Comparison of ENCODE assay signal across 21 cellular contexts in the genomic region with DNA sequence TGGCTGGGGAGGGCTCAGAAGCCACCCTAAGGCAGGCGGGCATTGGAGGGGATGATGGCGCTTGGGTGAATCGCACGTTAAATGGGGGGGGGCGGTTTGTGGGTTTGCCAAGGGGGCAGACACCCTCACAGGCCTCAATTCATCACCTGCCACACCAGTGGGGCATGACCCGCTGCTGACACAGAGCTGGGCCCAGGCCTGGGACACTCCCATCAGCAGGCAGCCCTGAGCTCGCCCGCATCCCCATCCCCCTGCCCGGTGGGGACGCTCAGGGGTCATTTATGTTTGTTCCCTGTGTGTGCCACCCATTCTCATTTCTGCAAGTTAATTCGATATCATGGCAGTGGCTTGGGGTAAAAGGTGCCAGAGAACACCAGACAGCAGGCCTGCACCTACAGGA.
DNase-seq lines count a peak whose midpoint lies in the region; ATAC-seq, FAIRE-seq and TF ChIP-seq lines count a peak whose summit lies in the region.
"Had no signal": no experiment of that assay in that cellular context is flagged by ENCODE, and none has a peak within 500 bp of the region (broad histone marks: within the 10 kb centered on the region; RNA-seq: fewer than 3 reads in every experiment).

No MANE protein-coding gene starts in this region.

- H3K36me3 ChIP-seq in BLaER1 treated with 17β-estradiol and CSF1 and Interleukin-3, amounts not matched to agents 10 nM and 100 nM = no peaks in the 10 kb centered on the region
- H3K36me3 ChIP-seq in kidney (ENCODE audit: control insufficient read depth in 1 of 2, insufficient read depth in 2 of 2, low read length in 2 of 2) = no peaks in the 10 kb centered on the region

- DNase-seq in left cardiac atrium (peak; percentile 2), cardiac septum (ENCODE audit: low spot score) (no peak), kidney (peak; percentile 55), LoVo (ENCODE audit: low spot score) (no peak), A172 (ENCODE audit: low spot score) (no peak), HuH-7.5 (ENCODE audit: low spot score) (no peak)
- DNase-seq: 8988T; CD4-positive, alpha-beta T cell; CD8-positive, alpha-beta memory T cell; DMS 273 treated with DMSO at 0.1 percent for 48 hours; DMS79; EL; GDM1; GM23248; H7; HCEC 1CT had no signal

- H3K4me2 ChIP-seq in BLaER1 treated with 17β-estradiol and CSF1 and Interleukin-3, amounts not matched to agents 10 nM and 100 nM = peak overlapping the region in 9 of 11 experiments; percentile 33 to 92 (median 79); a peak in 18 of 22 replicates

- no peak for TF ChIP-seq CTCF in kidney (IDR thresholded peaks at IDR 0.05; ENCODE audit: borderline replicate concordance, extremely low read depth, insufficient read depth)

- no peak for ATAC-seq in left cardiac atrium
- ATAC-seq: GM12878 had no signal

- intact Hi-C loops in left cardiac atrium (cut with DNase I) = no loop called here
- intact Hi-C loops in cardiac septum (cut with DNase I) = no loop called here
- intact Hi-C loops in kidney (cut with DNase I) = no loop called here

- H3K9me3 ChIP-seq in BLaER1 treated with 17β-estradiol and CSF1 and Interleukin-3, amounts not matched to agents 10 nM and 100 nM (replicated peaks in 1 of 11) = no peaks in the 10 kb centered on the region
- no peaks in the 10 kb centered on the region for H3K9me3 ChIP-seq in kidney (ENCODE audit: control insufficient read depth in 1 of 2, low read length in 2 of 2)

- H3K4me3 ChIP-seq in BLaER1 treated with 17β-estradiol and CSF1 and Interleukin-3, amounts not matched to agents 10 nM and 100 nM = no peak overlapping the region
- no peak overlapping the region for H3K4me3 ChIP-seq in kidney (ENCODE audit: low read length in 2 of 2)
- H3K4me3 ChIP-seq: GM12878, GM23248 had no signal

- no peak for FAIRE-seq in kidney (lab: Jason Lieb, UNC)
- FAIRE-seq: D721Med, GM12878, GM19239, H1 had no signal

- peaks cover 0 to 32% (median 0%) of the 10 kb centered on the region in 11 experiments; a peak in 2 of 22 replicates for H4K20me1 ChIP-seq in BLaER1 treated with 17β-estradiol and CSF1 and Interleukin-3, amounts not matched to agents 10 nM and 100 nM

- peaks cover 0 to 80% (median 69%) of the 10 kb centered on the region in 10 experiments; a peak in 17 of 20 replicates for H3K4me1 ChIP-seq in BLaER1 treated with 17β-estradiol and CSF1 and Interleukin-3, amounts not matched to agents 10 nM and 100 nM
- no peaks in the 10 kb centered on the region for H3K4me1 ChIP-seq in kidney (ENCODE audit: control insufficient read depth in 1 of 2, insufficient read depth in 1 of 2, low read depth in 1 of 2, low read length in 2 of 2)

- H3K27ac ChIP-seq in BLaER1 treated with 17β-estradiol and CSF1 and Interleukin-3, amounts not matched to agents 10 nM and 100 nM = peak overlapping the region in 4 of 11 experiments; percentile 18 to 47 (median 36); a peak in 7 of 22 replicates
- no peak overlapping the region for H3K27ac ChIP-seq in kidney (ENCODE audit: low read depth in 2 of 2, low read length in 2 of 2)
- H3K27ac ChIP-seq: GM23248 had no signal

- peak overlapping the region in 1 of 11 experiments; percentile 23; a peak in 2 of 22 replicates for H3K9ac ChIP-seq in BLaER1 treated with 17β-estradiol and CSF1 and Interleukin-3, amounts not matched to agents 10 nM and 100 nM
- H3K9ac ChIP-seq in kidney (ENCODE audit: low read length in 2 of 2) = no peak overlapping the region
- H3K9ac ChIP-seq: GM23248 had no signal

- peaks cover 0 to 9% (median 0%) of the 10 kb centered on the region in 11 experiments; a peak in 4 of 22 replicates for H3K27me3 ChIP-seq in BLaER1 treated with 17β-estradiol and CSF1 and Interleukin-3, amounts not matched to agents 10 nM and 100 nM

Comparison
In these comparisons a context has a peak if more than half of its experiments do, and no peak if none do; other contexts are left out.
1. DNase-seq: peak in left cardiac atrium (single experiment) and kidney (single experiment); none in cardiac septum (single experiment), LoVo (single experiment), A172 (single experiment) and HuH-7.5 (single experiment).